In genomic region chr1:234613128-234613875, GRCh38 we compare ENCODE assay signal across 8 cellular contexts. TPM values are rescaled to one million over a fixed set of nuclear protein-coding genes. Genes with fewer than 3 reads are reported as not detected.
DNase-seq lines count a peak whose midpoint lies in the region; ATAC-seq, FAIRE-seq and TF ChIP-seq lines count a peak whose summit lies in the region.

No MANE protein-coding gene starts in this region.

- no peaks in the 10 kb centered on the region for H3K27me3 Mint-ChIP-seq in natural killer cell (ENCODE audit: low read depth in 2 of 2)

- DNase-seq in AG04450 (ENCODE audit: low read depth, low spot score), result no peak
- DNase-seq in HCEC 1CT, result peak; percentile 92
- peak; percentile 57 for DNase-seq in RCC 7860 (ENCODE audit: low spot score)
- no peak for DNase-seq in colonic mucosa
- no peak for DNase-seq in natural killer cell
- DNase-seq in activated CD4-positive, CD25-positive, alpha-beta regulatory T cell treated with anti-CD3 and anti-CD28 coated beads, Interleukin-2, amount 50 U/mL, for 72 hours, result no peak
- no peak for DNase-seq in NK-92 treated with Interleukin-12 subunit alpha and Interleukin-12 subunit beta, amount 100 ng/mL, for 24 hours (lab: John Stamatoyannopoulos, UW)
- DNase-seq in kidney glomerular epithelial cell (lab: John Stamatoyannopoulos, UW), result no peak

- H3K4me3 ChIP-seq in AG04450 (ENCODE audit: low read depth, low read length), result peak overlapping the region; percentile 42
- peak overlapping the region; percentile 2 for H3K4me3 ChIP-seq in colonic mucosa

- peaks cover 33 to 34% of the 10 kb centered on the region in 2 donors for H3K4me1 Mint-ChIP-seq in natural killer cell

- peak overlapping the region; percentile 52 to 100 for H3K9ac ChIP-seq in colonic mucosa (ENCODE audit: low read depth in 2 of 2, low read length in 2 of 2)

- no peaks in the 10 kb centered on the region for H3K9me3 ChIP-seq in AG04450 (ENCODE audit: control insufficient read depth, insufficient read depth, low read length)
- H3K9me3 ChIP-seq in colonic mucosa, result no peaks in the 10 kb centered on the region

- TF ChIP-seq CTCF in AG04450 (IDR thresholded peaks at IDR 0.05; ENCODE audit: low read depth, low read length) (no peak), colonic mucosa (IDR thresholded peaks at IDR 0.05) (no peak), natural killer cell (IDR thresholded peaks at IDR 0.05) (no peak)

- POLR2A ChIA-PET in AG04450 (lab: Yijun Ruan, JAX), result interaction anchor here (0.7 to 5.9 kb wide), 6 partner anchors 110 to 470 kb away, joined by 3 to 79 read pairs (median 8); no protein-coding TSS in a partner anchor

- no peaks in the 10 kb centered on the region for H3K36me3 Mint-ChIP-seq in natural killer cell

- no peaks in the 10 kb centered on the region for H3K36me3 ChIP-seq in colonic mucosa

- H3K27me3 ChIP-seq in AG04450 (ENCODE audit: control insufficient read depth, insufficient read depth, low read length) (no peaks in the 10 kb centered on the region), colonic mucosa (no peaks in the 10 kb centered on the region)

- H3K27ac ChIP-seq in AG04450 (ENCODE audit: low read depth, low read length) (peak overlapping the region; percentile 97), colonic mucosa (peak overlapping the region; percentile 100)

- intact Hi-C loops in colonic mucosa (cut with DNase I) (no loop called here), natural killer cell (cut with micrococcal nuclease) (loop anchor here (2.0 to 10.0 kb wide), 2 partner anchors 251 to 397 kb away; no protein-coding TSS in a partner anchor)

- H3K4me3 Mint-ChIP-seq in natural killer cell, result peak overlapping the region; percentile 86

- CTCF ChIA-PET in AG04450 (lab: Charles Lee), result interaction anchor here (0.6 to 2.6 kb wide), 6 partner anchors 9 to 480 kb away, joined by 3 to 9 read pairs (median 6); no protein-coding TSS in a partner anchor

- ATAC-seq in natural killer cell, result no peak

- H3K4me1 ChIP-seq in colonic mucosa, result peaks cover 15% of the 10 kb centered on the region

- H3K27ac Mint-ChIP-seq in natural killer cell, result peak overlapping the region; percentile 96 to 98

- FAIRE-seq in RCC 7860 (lab: Jason Lieb, UNC), result no peak

- no peaks in the 10 kb centered on the region for H3K9me3 Mint-ChIP-seq in natural killer cell

RNA-seq across cellular contexts. Expression of gene IRF2BP2, which starts 3.3 kb away (rescaled TPM):
- polyA plus RNA-seq in AG04450 (2011; rRNA removed), result 20.3 and 28.6 TPM in 2 replicates
- polyA minus RNA-seq in AG04450 (2011; rRNA and poly(A)+ RNA removed), result 38.5 and 53.5 TPM in 2 replicates
- total RNA-seq in colonic mucosa (100 to 1,000 TPM; 157 to 164 TPM), natural killer cell (100 to 1,000 TPM; 186 to 315 (median 266) TPM)

Comparison
In these comparisons a context has a peak if more than half of its experiments do, and no peak if none do; other contexts are left out.
1. DNase-seq: peak in HCEC 1CT (single experiment) and RCC 7860 (single experiment); none in AG04450 (single experiment), colonic mucosa (single experiment), natural killer cell (single experiment), activated CD4-positive, CD25-positive, alpha-beta regulatory T cell treated with anti-CD3 and anti-CD28 coated beads, Interleukin-2, amount 50 U/mL, for 72 hours (single experiment), NK-92 treated with Interleukin-12 subunit alpha and Interleukin-12 subunit beta, amount 100 ng/mL, for 24 hours (single experiment) and kidney glomerular epithelial cell (single experiment).